Comparison of ENCODE assay signal across 8 cellular contexts in genomic region chr1:119582801-119583200, GRCh38.
DNase-seq lines count a peak whose midpoint lies in the region; ATAC-seq lines count a peak whose summit lies in the region.

No MANE protein-coding gene starts in this region.

- no peaks in the 10 kb centered on the region for H3K36me3 ChIP-seq in iPS DF 6.9 (ENCODE audit: control insufficient read depth, insufficient read depth, low read length)

- no peaks in the 10 kb centered on the region for H3K9me3 ChIP-seq in iPS DF 6.9 (ENCODE audit: control insufficient read depth, insufficient read depth, low read length)

- WGBS in iPS DF 6.9 (ENCODE audit: insufficient coverage, insufficient read length) = no CpG with 5 or more reads among the region's 1 CpG

- no peak overlapping the region for H3K27ac ChIP-seq in iPS DF 6.9 (ENCODE audit: low read length)

- no peak overlapping the region for H3K4me3 ChIP-seq in iPS DF 6.9 (ENCODE audit: low read length)

- H3K27me3 Mint-ChIP-seq in stimulated activated naive B cell treated with anti-CD40 and anti-IgM and Interleukin-4, amounts not matched to agents 10 μg/mL and 1 μg/mL and 100 μg/mL, for 72 hours = no peaks in the 10 kb centered on the region

- no peaks in the 10 kb centered on the region for H3K27me3 ChIP-seq in iPS DF 6.9 (ENCODE audit: control insufficient read depth, insufficient read depth, low read length)

- H3K4me1 ChIP-seq in iPS DF 6.9 (ENCODE audit: control insufficient read depth, insufficient read depth, low read length) = 0 out of 2 replicates have a peak, but pooled peaks cover 1% of the 10 kb centered on the region

- DNase-seq in EL (peak; percentile 62), NCI-H82 (lab: John Stamatoyannopoulos, UW) (peak; percentile 73), anterior cingulate cortex (lab: John Stamatoyannopoulos, UW) (peak in 48 of 58 donors; percentile 1 to 68 (median 28)), iPS DF 6.9 (ENCODE audit: low read depth, low spot score) (peak; percentile 50)
- no peak for DNase-seq in stimulated activated naive B cell treated with anti-CD40 and anti-IgM and Interleukin-4, amounts not matched to agents 10 μg/mL and 1 μg/mL and 100 μg/mL, for 72 hours

- no peaks in the 10 kb centered on the region for H3K36me3 Mint-ChIP-seq in stimulated activated naive B cell treated with anti-CD40 and anti-IgM and Interleukin-4, amounts not matched to agents 10 μg/mL and 1 μg/mL and 100 μg/mL, for 72 hours

- no peaks in the 10 kb centered on the region for H3K9me3 Mint-ChIP-seq in stimulated activated naive B cell treated with anti-CD40 and anti-IgM and Interleukin-4, amounts not matched to agents 10 μg/mL and 1 μg/mL and 100 μg/mL, for 72 hours

- H3K27ac Mint-ChIP-seq in stimulated activated naive B cell treated with anti-CD40 and anti-IgM and Interleukin-4, amounts not matched to agents 10 μg/mL and 1 μg/mL and 100 μg/mL, for 72 hours = no peak overlapping the region

- H3K4me3 Mint-ChIP-seq in stimulated activated naive B cell treated with anti-CD40 and anti-IgM and Interleukin-4, amounts not matched to agents 10 μg/mL and 1 μg/mL and 100 μg/mL, for 72 hours = no peak overlapping the region

- ATAC-seq in HG03139 (IDR thresholded peaks at IDR 0.05; ENCODE audit: unreplicated experiment) = peak; percentile 63
- ATAC-seq in stimulated activated naive B cell treated with anti-CD40 and anti-IgM and Interleukin-4, amounts not matched to agents 10 μg/mL and 1 μg/mL and 100 μg/mL, for 72 hours (replicated peaks) = peak; percentile 71 to 76
- ATAC-seq in GM21447 (IDR thresholded peaks at IDR 0.05; ENCODE audit: unreplicated experiment) = no peak
- no peak for ATAC-seq in GM18858 (IDR thresholded peaks at IDR 0.05; ENCODE audit: unreplicated experiment)

- H3K4me1 Mint-ChIP-seq in stimulated activated naive B cell treated with anti-CD40 and anti-IgM and Interleukin-4, amounts not matched to agents 10 μg/mL and 1 μg/mL and 100 μg/mL, for 72 hours = no peaks in the 10 kb centered on the region

Comparison
In these comparisons a context has a peak if more than half of its experiments do, and no peak if none do; other contexts are left out.
1. ATAC-seq: peak in HG03139 (single experiment) and stimulated activated naive B cell treated with anti-CD40 and anti-IgM and Interleukin-4, amounts not matched to agents 10 μg/mL and 1 μg/mL and 100 μg/mL, for 72 hours (2 of 2); none in GM21447 (single experiment) and GM18858 (single experiment).